In genomic region chr19:58519355-58520256, GRCh38 we compare ENCODE assay signal across 8 cellular contexts. TPM values are rescaled to one million over a fixed set of nuclear protein-coding genes. Genes with fewer than 3 reads are reported as not detected.
DNase-seq lines count a peak whose midpoint lies in the region; ATAC-seq and TF ChIP-seq lines count a peak whose summit lies in the region.

TSS of gene ZBTB45 (minus strand) at chr19:58519810. CDS start at chr19:58517673, 2,137 bp downstream.

- no peaks in the 10 kb centered on the region for H3K27me3 Mint-ChIP-seq in chondrocyte (ENCODE audit: low read depth)

- no peaks in the 10 kb centered on the region for H3K27me3 ChIP-seq in BE2C

- TF ChIP-seq POLR2A in GM19193 (IDR thresholded peaks at IDR 0.05; ENCODE audit: extremely low read depth, insufficient read depth, insufficient read length), result peak; percentile 79

- peak within 1 kb of the TSS; percentile 90 for H3K4me3 ChIP-seq in BE2C (ENCODE audit: low read depth, low read length)

- peaks cover 5% of the 10 kb centered on the region for H3K36me3 Mint-ChIP-seq in chondrocyte (ENCODE audit: low read depth)

- peak within 1 kb of the TSS; percentile 98 for H3K27ac Mint-ChIP-seq in chondrocyte (ENCODE audit: unreplicated experiment)

- ATAC-seq in HG03439 (IDR thresholded peaks at IDR 0.05; ENCODE audit: unreplicated experiment), result peak; percentile 79

- peaks cover 7% of the 10 kb centered on the region; the same call in 1 of the 2 replicates for H3K36me3 ChIP-seq in BE2C

- DNase-seq in BE2C (peak; percentile 94), NCI-H510A (lab: John Stamatoyannopoulos, UW) (peak; percentile 91), chondrocyte (ENCODE audit: low spot score) (peak; percentile 98), kidney glomerular epithelial cell (lab: John Stamatoyannopoulos, UW) (peak; percentile 97)
- DNase-seq in activated CD4-positive, alpha-beta T cell treated with anti-CD3 and anti-CD28 coated beads for 24 hours (ENCODE audit: low read depth in 2 of 2), result peak; percentile 84 to 88
- peak; percentile 68 to 81 for DNase-seq in stimulated activated CD4-positive, alpha-beta T cell treated with anti-CD3 and anti-CD28 coated beads, Interleukin-1b, Interleukin-23, amount 100 ng/mL, for 1 hour (ENCODE audit: low read depth in 2 of 2)

- no peaks in the 10 kb centered on the region for H3K9me3 Mint-ChIP-seq in chondrocyte (ENCODE audit: low read depth)

- no peaks in the 10 kb centered on the region; the same call in 1 of the 2 replicates for H3K4me1 ChIP-seq in BE2C

- H3K4me1 Mint-ChIP-seq in chondrocyte (ENCODE audit: low read depth), result peaks cover 42% of the 10 kb centered on the region

- TF ChIP-seq CTCF in BE2C (IDR thresholded peaks at IDR 0.05; ENCODE audit: low read depth, low read length) (peak; percentile 67), chondrocyte (IDR thresholded peaks at IDR 0.05) (peak; percentile 76)

- no peaks in the 10 kb centered on the region for H3K9me3 ChIP-seq in BE2C

- H3K4me3 Mint-ChIP-seq in chondrocyte (ENCODE audit: unreplicated experiment), result peak within 1 kb of the TSS; percentile 96

RNA-seq across cellular contexts. Expression of gene ZBTB45, which starts in this region (rescaled TPM):
- 31.4 TPM for polyA plus RNA-seq in BE2C (2012; ENCODE audit: insufficient read depth, insufficient read length, low read depth)
- total RNA-seq in chondrocyte, result 15.6 to 17.2 TPM (median 15.9 TPM) in 3 replicates

Comparison
In these comparisons a context has a peak if more than half of its experiments do, and no peak if none do; other contexts are left out.
1. Peak in every context shown above with its lines: DNase-seq, ATAC-seq and H3K4me3 ChIP-seq.